Comparison of ENCODE assay signal across 1 cellular context in genomic region chr6:101395345-101395744, GRCh38.
TF ChIP-seq lines count a peak whose summit lies in the region.

No MANE protein-coding gene starts in this region.

TF ChIP-seq in HepG2, 621 proteins besides CTCF, POLR2A, EP300 and RAD21:
- TF ChIP-seq, protein P1, sequence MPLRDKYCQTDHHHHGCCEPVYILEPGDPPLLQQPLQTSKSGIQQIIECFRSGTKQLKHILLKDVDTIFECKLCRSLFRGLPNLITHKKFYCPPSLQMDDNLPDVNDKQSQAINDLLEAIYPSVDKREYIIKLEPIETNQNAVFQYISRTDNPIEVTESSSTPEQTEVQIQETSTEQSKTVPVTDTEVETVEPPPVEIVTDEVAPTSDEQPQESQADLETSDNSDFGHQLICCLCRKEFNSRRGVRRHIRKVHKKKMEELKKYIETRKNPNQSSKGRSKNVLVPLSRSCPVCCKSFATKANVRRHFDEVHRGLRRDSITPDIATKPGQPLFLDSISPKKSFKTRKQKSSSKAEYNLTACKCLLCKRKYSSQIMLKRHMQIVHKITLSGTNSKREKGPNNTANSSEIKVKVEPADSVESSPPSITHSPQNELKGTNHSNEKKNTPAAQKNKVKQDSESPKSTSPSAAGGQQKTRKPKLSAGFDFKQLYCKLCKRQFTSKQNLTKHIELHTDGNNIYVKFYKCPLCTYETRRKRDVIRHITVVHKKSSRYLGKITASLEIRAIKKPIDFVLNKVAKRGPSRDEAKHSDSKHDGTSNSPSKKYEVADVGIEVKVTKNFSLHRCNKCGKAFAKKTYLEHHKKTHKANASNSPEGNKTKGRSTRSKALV (CRISPR knock-in tag; IDR thresholded peaks at IDR 0.05), result no peak
- TF ChIP-seq ZSCAN9 (CRISPR knock-in tag; IDR thresholded peaks at IDR 0.05; ENCODE audit: borderline replicate concordance), result no peak
- TF ChIP-seq, protein P2, sequence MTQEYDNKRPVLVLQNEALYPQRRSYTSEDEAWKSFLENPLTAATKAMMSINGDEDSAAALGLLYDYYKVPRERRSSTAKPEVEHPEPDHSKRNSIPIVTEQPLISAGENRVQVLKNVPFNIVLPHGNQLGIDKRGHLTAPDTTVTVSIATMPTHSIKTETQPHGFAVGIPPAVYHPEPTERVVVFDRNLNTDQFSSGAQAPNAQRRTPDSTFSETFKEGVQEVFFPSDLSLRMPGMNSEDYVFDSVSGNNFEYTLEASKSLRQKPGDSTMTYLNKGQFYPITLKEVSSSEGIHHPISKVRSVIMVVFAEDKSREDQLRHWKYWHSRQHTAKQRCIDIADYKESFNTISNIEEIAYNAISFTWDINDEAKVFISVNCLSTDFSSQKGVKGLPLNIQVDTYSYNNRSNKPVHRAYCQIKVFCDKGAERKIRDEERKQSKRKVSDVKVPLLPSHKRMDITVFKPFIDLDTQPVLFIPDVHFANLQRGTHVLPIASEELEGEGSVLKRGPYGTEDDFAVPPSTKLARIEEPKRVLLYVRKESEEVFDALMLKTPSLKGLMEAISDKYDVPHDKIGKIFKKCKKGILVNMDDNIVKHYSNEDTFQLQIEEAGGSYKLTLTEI (CRISPR knock-in tag; conservative IDR thresholded peaks at IDR 0.05), result no peak
- no peak for TF ChIP-seq ZNF260 (CRISPR knock-in tag; IDR thresholded peaks at IDR 0.05; ENCODE audit: borderline replicate concordance, low read depth)
